ENCODE assay signal across 8 cellular contexts in the genomic region with DNA sequence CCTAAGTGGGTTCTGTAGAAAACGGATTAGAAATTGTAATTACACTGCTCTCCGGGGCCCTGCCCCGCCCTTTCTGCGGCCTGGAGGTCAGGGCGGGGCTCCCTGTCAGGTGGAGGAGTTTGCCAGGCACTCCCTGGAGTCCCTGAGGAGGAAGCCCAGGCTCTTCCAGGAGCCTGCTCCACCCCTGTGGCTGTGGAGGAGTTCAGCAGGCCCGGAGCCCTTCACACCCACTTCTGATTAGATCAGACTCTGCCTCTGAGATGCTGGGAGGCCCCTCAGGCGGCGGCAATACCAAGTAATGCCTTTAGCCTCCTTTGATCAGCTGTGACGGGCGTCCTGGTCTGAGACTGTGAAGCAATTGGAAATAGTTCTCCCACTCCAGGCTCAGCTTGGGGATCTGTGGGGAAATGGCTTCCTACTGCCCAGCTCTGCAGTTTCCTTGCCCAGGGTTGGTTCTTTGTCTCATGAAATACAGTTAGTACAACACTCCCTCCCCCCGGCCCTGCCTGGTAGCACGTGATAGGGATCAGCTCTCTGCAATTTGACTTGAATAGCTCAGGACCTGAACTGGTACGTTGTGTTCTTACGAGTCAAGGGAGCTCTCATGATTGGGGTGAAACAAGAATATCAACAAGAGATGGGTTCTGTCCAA. TPM values are rescaled to one million over a fixed set of nuclear protein-coding genes. Genes with fewer than 3 reads are reported as not detected.
A peak's percentile ranks its signal among the peaks of the same experiment; 100 is the strongest.
DNase-seq lines count a peak whose midpoint lies in the region; ATAC-seq and TF ChIP-seq lines count a peak whose summit lies in the region.

No MANE protein-coding gene starts in this region.

- H3K4me3 Mint-ChIP-seq in brain: peak overlapping the region; percentile 33 to 75 (median 41)
- H3K4me3 Mint-ChIP-seq in stimulated activated naive B cell treated with anti-CD40 and anti-IgM and Interleukin-4, amounts not matched to agents 10 μg/mL and 1 μg/mL and 100 μg/mL, for 72 hours: no peak overlapping the region
- no peak overlapping the region for H3K4me3 Mint-ChIP-seq in activated T-helper 17 cell treated with anti-CD3 and anti-CD28 coated beads, Interleukin-2, amount 50 U/mL, for 72 hours

- DNase-seq in HUDEP-2 (lab: John Stamatoyannopoulos, UW; ENCODE audit: unreplicated experiment in 76 of 76) (peak in 74 of 76 experiments; percentile 27 to 89 (median 74)), iris pigment epithelial cell (ENCODE audit: low read depth) (peak; percentile 80), NCI-H2196 (lab: John Stamatoyannopoulos, UW; ENCODE audit: unreplicated experiment) (no peak)
- no peak for DNase-seq in stimulated activated naive B cell treated with anti-CD40 and anti-IgM and Interleukin-4, amounts not matched to agents 10 μg/mL and 1 μg/mL and 100 μg/mL, for 72 hours
- DNase-seq in activated CD4-positive, alpha-beta T cell treated with anti-CD3 and anti-CD28 coated beads, Interleukin-2, amount 50 U/mL, for 1 hour: no peak

- H3K27ac Mint-ChIP-seq in brain: peak overlapping the region; percentile 93 to 99 (median 96)
- H3K27ac Mint-ChIP-seq in stimulated activated naive B cell treated with anti-CD40 and anti-IgM and Interleukin-4, amounts not matched to agents 10 μg/mL and 1 μg/mL and 100 μg/mL, for 72 hours: peak overlapping the region; percentile 9
- no peak overlapping the region for H3K27ac Mint-ChIP-seq in activated T-helper 17 cell treated with anti-CD3 and anti-CD28 coated beads, Interleukin-2, amount 50 U/mL, for 72 hours

- H3K27me3 Mint-ChIP-seq in brain: no peaks in the 10 kb centered on the region
- no peaks in the 10 kb centered on the region for H3K27me3 Mint-ChIP-seq in stimulated activated naive B cell treated with anti-CD40 and anti-IgM and Interleukin-4, amounts not matched to agents 10 μg/mL and 1 μg/mL and 100 μg/mL, for 72 hours
- no peaks in the 10 kb centered on the region for H3K27me3 Mint-ChIP-seq in activated T-helper 17 cell treated with anti-CD3 and anti-CD28 coated beads, Interleukin-2, amount 50 U/mL, for 72 hours

- ATAC-seq in stimulated activated naive B cell treated with anti-CD40 and anti-IgM and Interleukin-4, amounts not matched to agents 10 μg/mL and 1 μg/mL and 100 μg/mL, for 72 hours (replicated peaks): no peak
- ATAC-seq in HG02840 (IDR thresholded peaks at IDR 0.05; ENCODE audit: low FRiP score, unreplicated experiment): no peak
- ATAC-seq in activated T-helper 17 cell treated with anti-CD3 and anti-CD28 coated beads, Interleukin-2, amount 50 U/mL, for 72 hours (replicated peaks): no peak

- peaks cover 0 to 1% (median 0%) of the 10 kb centered on the region in 5 experiments for H3K9me3 Mint-ChIP-seq in brain
- H3K9me3 Mint-ChIP-seq in stimulated activated naive B cell treated with anti-CD40 and anti-IgM and Interleukin-4, amounts not matched to agents 10 μg/mL and 1 μg/mL and 100 μg/mL, for 72 hours: no peaks in the 10 kb centered on the region
- H3K9me3 Mint-ChIP-seq in activated T-helper 17 cell treated with anti-CD3 and anti-CD28 coated beads, Interleukin-2, amount 50 U/mL, for 72 hours: no peaks in the 10 kb centered on the region

- peaks cover 51% of the 10 kb centered on the region for H3K4me1 Mint-ChIP-seq in brain
- no peaks in the 10 kb centered on the region for H3K4me1 Mint-ChIP-seq in stimulated activated naive B cell treated with anti-CD40 and anti-IgM and Interleukin-4, amounts not matched to agents 10 μg/mL and 1 μg/mL and 100 μg/mL, for 72 hours
- H3K4me1 Mint-ChIP-seq in activated T-helper 17 cell treated with anti-CD3 and anti-CD28 coated beads, Interleukin-2, amount 50 U/mL, for 72 hours: no peaks in the 10 kb centered on the region

- peaks cover 41% of the 10 kb centered on the region for H3K36me3 Mint-ChIP-seq in brain
- peaks cover 0 to 2% of the 10 kb centered on the region in 2 donors for H3K36me3 Mint-ChIP-seq in stimulated activated naive B cell treated with anti-CD40 and anti-IgM and Interleukin-4, amounts not matched to agents 10 μg/mL and 1 μg/mL and 100 μg/mL, for 72 hours
- H3K36me3 Mint-ChIP-seq in activated T-helper 17 cell treated with anti-CD3 and anti-CD28 coated beads, Interleukin-2, amount 50 U/mL, for 72 hours (ENCODE audit: low read depth): no peaks in the 10 kb centered on the region

- TF ChIP-seq CTCF in brain (conservative IDR thresholded peaks at IDR 0.05): no peak

RNA-seq across cellular contexts. Expression of a gene that starts 22.3 kb away (rescaled TPM):
- 87.8 TPM for polyA plus RNA-seq in brain (ENCODE audit: insufficient read depth, low read depth, low replicate concordance)
- 1 to 10 TPM; 4.6 to 4.8 TPM for total RNA-seq in activated T-helper 17 cell treated with anti-CD3 and anti-CD28 coated beads, Interleukin-2, amount 50 U/mL, for 72 hours

Comparison
In these comparisons a context has a peak if more than half of its experiments do, and no peak if none do; other contexts are left out.
1. DNase-seq: peak in HUDEP-2 (74 of 76) and iris pigment epithelial cell (single experiment); none in stimulated activated naive B cell treated with anti-CD40 and anti-IgM and Interleukin-4, amounts not matched to agents 10 μg/mL and 1 μg/mL and 100 μg/mL, for 72 hours (single experiment), activated CD4-positive, alpha-beta T cell treated with anti-CD3 and anti-CD28 coated beads, Interleukin-2, amount 50 U/mL, for 1 hour (single experiment) and NCI-H2196 (single experiment).
2. H3K4me3 Mint-ChIP-seq: peak in brain (5 of 5); none in stimulated activated naive B cell treated with anti-CD40 and anti-IgM and Interleukin-4, amounts not matched to agents 10 μg/mL and 1 μg/mL and 100 μg/mL, for 72 hours (0 of 2) and activated T-helper 17 cell treated with anti-CD3 and anti-CD28 coated beads, Interleukin-2, amount 50 U/mL, for 72 hours (single experiment).